Comparison of ENCODE assay signal across 9 cellular contexts in the genomic region with DNA sequence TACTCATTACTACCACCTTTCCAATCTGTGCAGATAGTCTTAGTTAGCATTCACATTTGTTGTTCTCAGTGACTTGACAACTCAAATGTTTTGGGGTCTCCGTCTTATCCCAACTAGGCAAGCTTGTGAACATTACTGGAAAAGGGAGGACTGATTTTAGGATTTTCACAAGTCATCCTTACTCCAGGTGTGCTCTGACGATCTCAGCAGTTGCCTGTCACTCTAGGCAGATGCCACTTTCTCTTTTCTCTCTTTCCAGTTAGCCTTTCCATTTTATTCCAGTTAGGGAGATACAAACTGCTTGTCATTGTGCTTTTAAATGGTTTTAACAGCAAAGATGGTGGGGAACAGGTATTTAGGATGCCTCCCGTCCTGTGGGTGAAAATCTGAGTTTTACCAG. TPM values are rescaled to one million over a fixed set of nuclear protein-coding genes. Genes with fewer than 3 reads are reported as not detected.
A peak's percentile ranks its signal among the peaks of the same experiment; 100 is the strongest.
DNase-seq lines count a peak whose midpoint lies in the region; ATAC-seq, FAIRE-seq and TF ChIP-seq lines count a peak whose summit lies in the region.
"Had no signal": no experiment of that assay in that cellular context is flagged by ENCODE, and none has a peak within 500 bp of the region (broad histone marks: within the 10 kb centered on the region; RNA-seq: fewer than 3 reads in every experiment).

No MANE protein-coding gene starts in this region.

- CTCF ChIA-PET in A549 (lab: Yijun Ruan, JAX): interaction anchor here (0.6 to 4.1 kb wide), 8 partner anchors 9 to 331 kb away, joined by 3 to 23 read pairs (median 6); a partner anchor contains a TSS

- POLR2A ChIA-PET in A549 (lab: Yijun Ruan, JAX): interaction anchor here (1.6 to 3.4 kb wide), 4 partner anchors 12 to 117 kb away, joined by 7 to 77 read pairs (median 24); a partner anchor contains a TSS

- no peaks in the 10 kb centered on the region for H3K9me3 ChIP-seq in A549
- no peaks in the 10 kb centered on the region for H3K9me3 ChIP-seq in HUES64 (ENCODE audit: insufficient read depth, low read depth, low read length)
- no peaks in the 10 kb centered on the region for H3K9me3 ChIP-seq in muscle layer of colon (ENCODE audit: low read length)

- in situ Hi-C loops in GM13976 (cut with MboI; ENCODE audit: low sequenced_read_pairs, unreplicated experiment): no loop called here

- DNase-seq in A549 (ENCODE audit: low read depth in 1 of 2, low spot score in 1 of 2): no peak
- DNase-seq in central memory CD8-positive, alpha-beta T cell (ENCODE audit: low spot score in 2 of 2): no peak
- DNase-seq in GM13976 (ENCODE audit: low spot score): no peak
- no peak for DNase-seq in SHP77 (lab: John Stamatoyannopoulos, UW)
- no peak for DNase-seq in NCI-H510A treated with DMSO at 0.1 percent for 48 hours (lab: John Stamatoyannopoulos, UW)
- no peak for DNase-seq in NCI-H2171 (lab: John Stamatoyannopoulos, UW)
- DNase-seq: NCI-H1694 had no signal

- no peak for TF ChIP-seq POLR2A in A549 (IDR thresholded peaks at IDR 0.05; ENCODE audit: low read length)

- H3K4me3 ChIP-seq in A549: peak overlapping the region; percentile 85
- peak overlapping the region; percentile 96 for H3K4me3 ChIP-seq in HUES64 (ENCODE audit: low read length)
- H3K4me3 ChIP-seq in muscle layer of colon (ENCODE audit: low read depth in 1 of 2, low read length in 2 of 2): peak overlapping the region; percentile 87 to 92

- H3K27ac ChIP-seq in A549: peak overlapping the region; percentile 94
- peak overlapping the region; percentile 87; the same call in 1 of the 2 replicates for H3K27ac ChIP-seq in HUES64 (ENCODE audit: low read depth, low read length)
- peak overlapping the region; percentile 90 for H3K27ac ChIP-seq in muscle layer of colon (ENCODE audit: low read depth, low read length)

- H3K4me2 ChIP-seq in A549: peak overlapping the region; percentile 96

- H3K27me3 Mint-ChIP-seq in central memory CD8-positive, alpha-beta T cell: no peaks in the 10 kb centered on the region

- TF ChIP-seq CTCF in A549 (IDR thresholded peaks at IDR 0.05) (no peak), GM13976 (IDR thresholded peaks at IDR 0.05; ENCODE audit: borderline replicate concordance, control extremely low read depth, extremely low read depth, insufficient read depth, missing control alignments) (no peak)

- H3K4me1 Mint-ChIP-seq in central memory CD8-positive, alpha-beta T cell: peaks cover 65% of the 10 kb centered on the region

- ATAC-seq in A549: no peak
- ATAC-seq in central memory CD8-positive, alpha-beta T cell (replicated peaks; ENCODE audit: extremely low read depth, poor library complexity, severe bottlenecking): no peak

- no peak for FAIRE-seq in A549 (lab: Jason Lieb, UNC)

- H3K27me3 ChIP-seq in HUES64 (ENCODE audit: insufficient read depth, low read length) (no peaks in the 10 kb centered on the region), muscle layer of colon (ENCODE audit: control insufficient read depth in 1 of 2, insufficient read depth in 2 of 2, low read length in 2 of 2) (no peaks in the 10 kb centered on the region)

- peaks cover 49% of the 10 kb centered on the region for H3K36me3 Mint-ChIP-seq in central memory CD8-positive, alpha-beta T cell (ENCODE audit: insufficient read depth)

- H3K27ac Mint-ChIP-seq in central memory CD8-positive, alpha-beta T cell (ENCODE audit: low read depth): peak overlapping the region; percentile 98

- peaks cover 24% of the 10 kb centered on the region for H3K4me1 ChIP-seq in A549
- peaks cover 4% of the 10 kb centered on the region; the same call in 1 of the 2 replicates for H3K4me1 ChIP-seq in HUES64 (ENCODE audit: insufficient read depth, low read length)
- peaks cover 14% of the 10 kb centered on the region for H3K4me1 ChIP-seq in muscle layer of colon (ENCODE audit: insufficient read depth, low read length)

- no peak for TF ChIP-seq RAD21 in A549 (conservative IDR thresholded peaks at IDR 0.05 in 1 of 2, IDR thresholded peaks at IDR 0.05 in 1 of 2)

- peaks cover 64% of the 10 kb centered on the region for H3K36me3 ChIP-seq in HUES64 (ENCODE audit: insufficient read depth, low read length)
- peaks cover 41% of the 10 kb centered on the region for H3K36me3 ChIP-seq in muscle layer of colon (ENCODE audit: insufficient read depth, low read length)

- H3K9ac ChIP-seq in HUES64 (ENCODE audit: low read depth, low read length) (peak overlapping the region; percentile 97), muscle layer of colon (ENCODE audit: low read length) (peak overlapping the region; percentile 75)

- no peak for TF ChIP-seq EP300 in A549 (IDR thresholded peaks at IDR 0.05)

- H3K9me3 Mint-ChIP-seq in central memory CD8-positive, alpha-beta T cell: no peaks in the 10 kb centered on the region

- WGBS in A549 (ENCODE audit: missing lambda C conversion rate): 14% methylated on average over 3 of the region's 3 CpGs
- WGBS in HUES64: 40% methylated on average over 3 of the region's 3 CpGs

- peak overlapping the region; percentile 99 for H3K4me3 Mint-ChIP-seq in central memory CD8-positive, alpha-beta T cell

TF ChIP-seq in A549, 52 proteins besides CTCF, POLR2A, EP300 and RAD21:
- TF ChIP-seq FOSB (CRISPR knock-in tag; IDR thresholded peaks at IDR 0.05) (0 out of 2 replicates have a peak, but pooled peaks have one; percentile 42), CBX8 (IDR thresholded peaks at IDR 0.05) (no peak)

RNA-seq across cellular contexts. Expression of a gene that starts 1.1 kb away (rescaled TPM):
- 452 and 717 TPM in 2 replicates for polyA plus RNA-seq in A549 (2011; rRNA removed)
- polyA plus RNA-seq in A549 (2012; cell fraction: cytosol; rRNA removed): 327 and 400 TPM in 2 replicates
- polyA plus RNA-seq in A549 (2012; cell fraction: nucleus; rRNA removed): 218 and 244 TPM in 2 replicates
- polyA plus RNA-seq in A549 (2017; fragmentation: RNase III; extraction: RNeasy Plus Mini Kit Qiagen cat#74134 plus additional on column Dnase treatment): 405 to 477 TPM (median 415 TPM) in 3 replicates
- polyA minus RNA-seq in A549 (2011; rRNA and poly(A)+ RNA removed): 145 TPM in 2 replicates
- 241 TPM for polyA plus RNA-seq in HUES64 (2013, experiment 1 of 2)
- polyA plus RNA-seq in HUES64 (2013, experiment 2 of 2): 231 TPM

RNA-seq across cellular contexts. Expression of a gene that starts 10.9 kb away (rescaled TPM):
- polyA plus RNA-seq in A549 (2011; rRNA removed): 9,351 and 11,089 TPM in 2 replicates
- polyA plus RNA-seq in A549 (2012; cell fraction: cytosol; rRNA removed): 8,653 and 13,364 TPM in 2 replicates
- 1,885 and 3,723 TPM in 2 replicates for polyA plus RNA-seq in A549 (2012; cell fraction: nucleus; rRNA removed)
- 8,804 to 9,815 TPM (median 8,860 TPM) in 3 replicates for polyA plus RNA-seq in A549 (2017; fragmentation: RNase III; extraction: RNeasy Plus Mini Kit Qiagen cat#74134 plus additional on column Dnase treatment)
- 1,480 and 1,855 TPM in 2 replicates for polyA minus RNA-seq in A549 (2011; rRNA and poly(A)+ RNA removed)
- 4,327 TPM for polyA plus RNA-seq in HUES64 (2013, experiment 1 of 2)
- 4,532 TPM for polyA plus RNA-seq in HUES64 (2013, experiment 2 of 2)

RNA-seq across cellular contexts. Expression of a gene that starts 12.6 kb away (rescaled TPM):
- polyA plus RNA-seq in A549 (2011; rRNA removed) (2.1 and 2.7 TPM in 2 replicates), A549 (2017; fragmentation: RNase III; extraction: RNeasy Plus Mini Kit Qiagen cat#74134 plus additional on column Dnase treatment) (2.3 to 3.2 TPM (median 2.7 TPM) in 3 replicates)
- polyA plus RNA-seq in A549 (2012; cell fraction: cytosol; rRNA removed): 1.0 and 1.1 TPM in 2 replicates
- polyA plus RNA-seq in A549 (2012; cell fraction: nucleus; rRNA removed): 1.5 and 1.9 TPM in 2 replicates
- 11.1 TPM in 2 replicates for polyA minus RNA-seq in A549 (2011; rRNA and poly(A)+ RNA removed)
- 3.6 TPM for polyA plus RNA-seq in HUES64 (2013, experiment 1 of 2)
- polyA plus RNA-seq in HUES64 (2013, experiment 2 of 2): 3.9 TPM

RNA-seq across cellular contexts. Expression of a gene that starts 22.6 kb away (rescaled TPM):
- polyA plus RNA-seq in A549 (2011; rRNA removed) (72.4 and 91.6 TPM in 2 replicates), A549 (2017; fragmentation: RNase III; extraction: RNeasy Plus Mini Kit Qiagen cat#74134 plus additional on column Dnase treatment) (51.4 to 54.2 TPM (median 51.6 TPM) in 3 replicates)
- 54.6 and 74.3 TPM in 2 replicates for polyA plus RNA-seq in A549 (2012; cell fraction: cytosol; rRNA removed)
- 246 and 261 TPM in 2 replicates for polyA plus RNA-seq in A549 (2012; cell fraction: nucleus; rRNA removed)
- 190 and 196 TPM in 2 replicates for polyA minus RNA-seq in A549 (2011; rRNA and poly(A)+ RNA removed)
- 72.0 TPM for polyA plus RNA-seq in HUES64 (2013, experiment 1 of 2)
- 70.5 TPM for polyA plus RNA-seq in HUES64 (2013, experiment 2 of 2)

RNA-seq across cellular contexts. Expression of a gene that starts 25.5 kb away (rescaled TPM):
- polyA plus RNA-seq in A549 (2011; rRNA removed) (17.0 and 24.9 TPM in 2 replicates), A549 (2017; fragmentation: RNase III; extraction: RNeasy Plus Mini Kit Qiagen cat#74134 plus additional on column Dnase treatment) (1.8 to 2.2 TPM (median 1.8 TPM) in 3 replicates)
- polyA plus RNA-seq in A549 (2012; cell fraction: cytosol; rRNA removed): 3.0 and 3.5 TPM in 2 replicates
- 2.4 TPM in 2 replicates for polyA plus RNA-seq in A549 (2012; cell fraction: nucleus; rRNA removed)
- polyA minus RNA-seq in A549 (2011; rRNA and poly(A)+ RNA removed): 18.4 and 42.8 TPM in 2 replicates
- 21.1 TPM for polyA plus RNA-seq in HUES64 (2013, experiment 1 of 2)
- 26.2 TPM for polyA plus RNA-seq in HUES64 (2013, experiment 2 of 2)
